Comparison of ENCODE assay signal across 28 cellular contexts in the genomic region with DNA sequence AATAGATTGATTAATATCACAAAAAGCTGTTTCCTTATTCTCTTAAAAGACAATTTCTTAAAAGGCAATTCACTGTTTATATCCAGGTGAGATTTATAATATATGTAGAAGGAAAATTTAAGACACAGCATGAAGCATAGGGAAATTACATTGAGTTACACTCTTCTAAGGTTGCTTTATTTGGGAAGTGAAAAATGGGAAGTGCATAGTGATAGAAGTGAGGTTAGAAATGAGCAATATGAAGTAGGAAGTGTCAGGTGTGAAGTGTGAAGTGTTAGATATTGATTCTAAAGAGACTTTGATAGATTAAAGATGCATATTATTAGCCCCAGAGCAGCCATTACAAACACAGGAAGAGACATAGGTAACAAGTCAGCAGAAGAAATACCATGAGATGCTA. TPM values are rescaled to one million over a fixed set of nuclear protein-coding genes. Genes with fewer than 3 reads are reported as not detected.
"Had no signal": no experiment of that assay in that cellular context is flagged by ENCODE, and none has a peak within 500 bp of the region (broad histone marks: within the 10 kb centered on the region; RNA-seq: fewer than 3 reads in every experiment).

No MANE protein-coding gene starts in this region.

- H3K27ac ChIP-seq: epithelial cell of prostate, gastrocnemius medialis, left lung, neural progenitor cell, parathyroid adenoma, right atrium auricular region, stomach, thyroid gland had no signal

- H3K9ac ChIP-seq: neural progenitor cell, parathyroid adenoma had no signal

- FAIRE-seq: islet of Langerhans had no signal

- DNase-seq: effector CD8-positive, alpha-beta T cell; endodermal cell; foreskin fibroblast; gastrocnemius medialis; head of caudate nucleus; left cardiac atrium; left lung; mesendoderm; midbrain; naive thymus-derived CD4-positive, alpha-beta T cell; stimulated activated CD4-positive, alpha-beta T cell treated with anti-CD3 and anti-CD28 coated beads, Interleukin-2, amount 100 ng/mL, for 24 hours; stimulated activated CD4-positive, alpha-beta T cell treated with anti-CD3 and anti-CD28 coated beads, Interleukin-4, amount 100 ng/mL, for 24 hours; stimulated activated naive CD4-positive, alpha-beta T cell treated with Interleukin-2 at 50 U/mL for 16 hours; stomach; thyroid gland; trophoblast cell had no signal

- H3K4me2 ChIP-seq: neural progenitor cell, smooth muscle cell had no signal

- H3K79me2 ChIP-seq: parathyroid adenoma had no signal

- H3K36me3 ChIP-seq: gastrocnemius medialis, left lung, neural progenitor cell, right atrium auricular region, stomach, thyroid gland had no signal

- H3K4me3 ChIP-seq: gastrocnemius medialis, left lung, neural progenitor cell, right atrium auricular region, smooth muscle cell, stomach, thyroid gland had no signal

- H3K9me3 ChIP-seq: gastrocnemius medialis, left lung, right atrium auricular region, stomach, thyroid gland had no signal

- H3K27me3 ChIP-seq: gastrocnemius medialis, left lung, neural progenitor cell, right atrium auricular region, stomach, thyroid gland had no signal

- H3K4me1 ChIP-seq: gastrocnemius medialis, left lung, neural progenitor cell, parathyroid adenoma, right atrium auricular region, stomach, thyroid gland had no signal

- H2AFZ ChIP-seq: neural progenitor cell, parathyroid adenoma had no signal

- ATAC-seq: esophagus mucosa; gastrocnemius medialis; left cardiac atrium; left lung; naive thymus-derived CD4-positive, alpha-beta T cell; sciatic nerve; stimulated activated effector memory CD8-positive, alpha-beta T cell treated with anti-CD3 and anti-CD28 coated beads, Interleukin-12 subunit alpha, Interleukin-12 subunit beta, amount 100 ng/mL, for 72 hours had no signal

RNA-seq across cellular contexts. Expression of a gene that starts 52.9 kb away (rescaled TPM):
- total RNA-seq: endodermal cell, glomerular endothelial cell, lung microvascular endothelial cell, progenitor cell of endocrine pancreas had no signal
- polyA plus RNA-seq: naive thymus-derived CD4-positive, alpha-beta T cell had no signal
